11 cellular contexts compared by ENCODE assay signal in genomic region chr5:93062548-93062947, GRCh38.
DNase-seq lines count a peak whose midpoint lies in the region; TF ChIP-seq lines count a peak whose summit lies in the region.
"Had no signal": no experiment of that assay in that cellular context is flagged by ENCODE, and none has a peak within 500 bp of the region (broad histone marks: within the 10 kb centered on the region; RNA-seq: fewer than 3 reads in every experiment).

No MANE protein-coding gene starts in this region.

- H3K4me3 ChIP-seq in NB4 (ENCODE audit: low read depth, low read length) (no peak overlapping the region), epithelial cell of esophagus (ENCODE audit: low read length) (no peak overlapping the region), lower leg skin (ENCODE audit: low read depth, poor library complexity, severe bottlenecking) (no peak overlapping the region)
- H3K4me3 ChIP-seq: A549, K562 had no signal

- peak; percentile 32 for TF ChIP-seq CTCF in NB4 (IDR thresholded peaks at IDR 0.05; ENCODE audit: low read depth, low read length)
- TF ChIP-seq CTCF in epithelial cell of esophagus (IDR thresholded peaks at IDR 0.05; ENCODE audit: insufficient read depth, low read depth, low read length, missing control alignments), result peak; percentile 55
- no peak for TF ChIP-seq CTCF in lower leg skin (IDR thresholded peaks at IDR 0.05)

- DNase-seq in NCI-H2029 (lab: John Stamatoyannopoulos, UW) (peak; percentile 13), NCI-H2029 treated with DMSO at 0.1 percent for 48 hours (lab: John Stamatoyannopoulos, UW) (no peak), NB4 (ENCODE audit: low read depth) (peak; percentile 14), epithelial cell of esophagus (ENCODE audit: low read depth) (peak; percentile 32), renal cortical epithelial cell (ENCODE audit: low read depth) (peak; percentile 21), NCI-H2081 treated with DMSO at 0.1 percent for 48 hours (lab: John Stamatoyannopoulos, UW) (no peak), lower leg skin (ENCODE audit: low spot score in 2 of 2) (no peak)
- no peak for DNase-seq in activated CD8-positive, alpha-beta memory T cell treated with anti-CD3 and anti-CD28 coated beads for 24 hours
- DNase-seq: T-cell had no signal

- TF ChIP-seq POLR2A in NB4 (IDR thresholded peaks at IDR 0.05; ENCODE audit: extremely low read depth, insufficient read length), result no peak
- TF ChIP-seq POLR2A in lower leg skin (IDR thresholded peaks at IDR 0.05), result no peak

- 90 to 93% methylated on average over 1 of the region's 1 CpG for WGBS in lower leg skin, 2 donors

- intact Hi-C loops in lower leg skin (cut with DNase I; ENCODE audit: low total_unique reads), result no loop called here

Comparison
In these comparisons a context has a peak if more than half of its experiments do, and no peak if none do; other contexts are left out.
1. DNase-seq: peak in NCI-H2029 (single experiment), NB4 (single experiment), epithelial cell of esophagus (single experiment) and renal cortical epithelial cell (single experiment); none in NCI-H2029 treated with DMSO at 0.1 percent for 48 hours (single experiment), NCI-H2081 treated with DMSO at 0.1 percent for 48 hours (single experiment), activated CD8-positive, alpha-beta memory T cell treated with anti-CD3 and anti-CD28 coated beads for 24 hours (single experiment) and lower leg skin (0 of 2).
2. CTCF ChIP-seq: peak in NB4 (single experiment) and epithelial cell of esophagus (single experiment); none in lower leg skin (0 of 3).